Comparison of ENCODE assay signal across 30 cellular contexts in the genomic region with DNA sequence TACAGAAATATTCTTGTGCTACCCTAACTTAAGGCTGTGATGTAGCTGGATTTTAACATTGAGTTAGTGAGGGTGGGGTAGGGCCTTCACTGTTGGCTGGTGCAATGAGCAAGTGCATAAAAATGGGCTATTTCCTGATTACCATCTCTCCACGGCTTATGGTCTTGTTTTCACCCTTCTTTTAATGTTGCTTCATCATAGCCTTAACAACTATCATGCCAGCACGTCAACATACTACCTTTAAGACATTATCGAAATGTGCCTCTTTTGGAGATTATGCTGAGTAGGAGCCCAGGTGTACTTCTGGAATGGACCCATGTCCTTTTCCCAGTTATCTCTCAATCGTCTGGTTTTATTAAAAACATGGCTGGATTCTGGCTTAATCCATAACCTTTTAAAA.
"Had no signal": no experiment of that assay in that cellular context is flagged by ENCODE, and none has a peak within 500 bp of the region (broad histone marks: within the 10 kb centered on the region; RNA-seq: fewer than 3 reads in every experiment).

No MANE protein-coding gene starts in this region.

- H3K27ac ChIP-seq: adrenal gland, cardiac muscle cell, coronary artery, dorsolateral prefrontal cortex, right atrium auricular region, tibial nerve, VCaP had no signal

- FAIRE-seq: TTC549 had no signal

- H3K4me1 Mint-ChIP-seq: activated naive CD8-positive, alpha-beta T cell treated with anti-CD3 and anti-CD28 coated beads for 36 hours; naive thymus-derived CD8-positive, alpha-beta T cell had no signal

- DNase-seq: activated CD4-positive, alpha-beta T cell treated with anti-CD3 and anti-CD28 coated beads for 48 hours; activated CD4-positive, alpha-beta T cell treated with anti-CD3 and anti-CD28 coated beads, Interleukin-2, amount 50 U/mL, for 48 hours; activated CD8-positive, alpha-beta memory T cell treated with anti-CD3 and anti-CD28 coated beads for 24 hours; activated effector memory CD4-positive, alpha-beta T cell treated with anti-CD3 and anti-CD28 coated beads, Interleukin-2, amount 50 U/mL, for 16 hours; activated naive CD4-positive, alpha-beta T cell treated with anti-CD3 and anti-CD28 coated beads for 36 hours; activated naive CD8-positive, alpha-beta T cell treated with anti-CD3 and anti-CD28 coated beads for 36 hours; activated T-cell treated with anti-CD3 and anti-CD28 coated beads, Interleukin-2, amount 50 U/mL, for 1 hour; adrenal gland; aorta; dorsolateral prefrontal cortex; effector memory CD4-positive, alpha-beta T cell; head of caudate nucleus; left ventricle myocardium superior; naive thymus-derived CD8-positive, alpha-beta T cell; nucleus accumbens; stimulated activated CD4-positive, alpha-beta T cell treated with anti-CD3 and anti-CD28 coated beads, Interleukin-15, amount 100 ng/mL, for 24 hours; stimulated activated CD4-positive, alpha-beta T cell treated with anti-CD3 and anti-CD28 coated beads, Interleukin-2, amount 100 ng/mL, for 24 hours; stimulated activated naive CD4-positive, alpha-beta T cell; T-helper 9 cell had no signal

- H3K36me3 Mint-ChIP-seq: activated naive CD8-positive, alpha-beta T cell treated with anti-CD3 and anti-CD28 coated beads for 36 hours; brain; mesothelial cell of epicardium; naive thymus-derived CD8-positive, alpha-beta T cell had no signal

- H3K4me3 ChIP-seq: adrenal gland, cardiac muscle cell, coronary artery, dorsolateral prefrontal cortex, right atrium auricular region, tibial nerve had no signal

- H3K27ac Mint-ChIP-seq: activated naive CD4-positive, alpha-beta T cell treated with anti-CD3 and anti-CD28 coated beads for 36 hours; activated naive CD8-positive, alpha-beta T cell treated with anti-CD3 and anti-CD28 coated beads for 36 hours; activated T-helper 1 cell treated with anti-CD3 and anti-CD28 coated beads, Interleukin-12 subunit alpha, Interleukin-12 subunit beta, Interleukin-2, Interleukin-4 antibody, amounts not matched to agents 30 ng/mL and 10 ng/mL and 1 ng/mL, durations not matched to agents 14 hours and 24 hours and 36 hours; naive thymus-derived CD8-positive, alpha-beta T cell; T-helper 1 cell treated with Interleukin-12 subunit alpha and Interleukin-12 subunit beta and Interleukin-4 antibody, amounts not matched to agents 30 μg/mL and 1 μg/mL, for 36 hours had no signal

- H3K9me3 Mint-ChIP-seq: activated naive CD4-positive, alpha-beta T cell treated with anti-CD3 and anti-CD28 coated beads for 36 hours; activated naive CD8-positive, alpha-beta T cell treated with anti-CD3 and anti-CD28 coated beads for 36 hours; activated T-helper 1 cell treated with anti-CD3 and anti-CD28 coated beads, Interleukin-12 subunit alpha, Interleukin-12 subunit beta, Interleukin-2, Interleukin-4 antibody, amounts not matched to agents 30 ng/mL and 10 ng/mL and 1 ng/mL, durations not matched to agents 14 hours and 24 hours and 36 hours; neural crest cell; T-helper 1 cell treated with Interleukin-12 subunit alpha and Interleukin-12 subunit beta and Interleukin-4 antibody, amounts not matched to agents 30 μg/mL and 1 μg/mL, for 36 hours had no signal

- H3K9me3 ChIP-seq: adrenal gland, right atrium auricular region, tibial nerve had no signal

- H3K4me3 Mint-ChIP-seq: activated naive CD4-positive, alpha-beta T cell treated with anti-CD3 and anti-CD28 coated beads for 36 hours; activated naive CD8-positive, alpha-beta T cell treated with anti-CD3 and anti-CD28 coated beads for 36 hours; activated T-helper 1 cell treated with anti-CD3 and anti-CD28 coated beads, Interleukin-12 subunit alpha, Interleukin-12 subunit beta, Interleukin-2, Interleukin-4 antibody, amounts not matched to agents 30 ng/mL and 10 ng/mL and 1 ng/mL, durations not matched to agents 14 hours and 24 hours and 36 hours; brain; mesothelial cell of epicardium; naive thymus-derived CD8-positive, alpha-beta T cell; neural crest cell; T-helper 1 cell treated with Interleukin-12 subunit alpha and Interleukin-12 subunit beta and Interleukin-4 antibody, amounts not matched to agents 30 μg/mL and 1 μg/mL, for 36 hours had no signal

- ATAC-seq: left ventricle myocardium superior; naive thymus-derived CD8-positive, alpha-beta T cell had no signal

- H3K27me3 ChIP-seq: adrenal gland, cardiac muscle cell, dorsolateral prefrontal cortex, right atrium auricular region, tibial nerve had no signal

- H3K4me1 ChIP-seq: adrenal gland, right atrium auricular region, tibial nerve had no signal

- H3K27me3 Mint-ChIP-seq: brain had no signal

- H3K36me3 ChIP-seq: adrenal gland, cardiac muscle cell, right atrium auricular region, tibial nerve had no signal
